Comparison of ENCODE assay signal across 23 cellular contexts in genomic region chr6:157374889-157375443, GRCh38. TPM values are rescaled to one million over a fixed set of nuclear protein-coding genes. Genes with fewer than 3 reads are reported as not detected.
DNase-seq lines count a peak whose midpoint lies in the region; ATAC-seq and TF ChIP-seq lines count a peak whose summit lies in the region.
"Had no signal": no experiment of that assay in that cellular context is flagged by ENCODE, and none has a peak within 500 bp of the region (broad histone marks: within the 10 kb centered on the region; RNA-seq: fewer than 3 reads in every experiment).

No MANE protein-coding gene starts in this region.

- H3K4me1 Mint-ChIP-seq in activated CD8-positive, alpha-beta T cell treated with anti-CD3 and anti-CD28 coated beads, Interleukin-2, amount 10 ng/mL, durations not matched to agents 7 days and 5 days (ENCODE audit: low read depth) = peaks cover 10% of the 10 kb centered on the region
- peaks cover 25% of the 10 kb centered on the region for H3K4me1 Mint-ChIP-seq in activated CD8-positive, alpha-beta T cell treated with anti-CD3 and anti-CD28 coated beads for 36 hours (ENCODE audit: low read depth)
- H3K4me1 Mint-ChIP-seq in stimulated activated naive B cell treated with anti-CD40 and anti-IgM and Interleukin-4, amounts not matched to agents 10 μg/mL and 1 μg/mL and 100 μg/mL, for 72 hours = peaks cover 15 to 23% of the 10 kb centered on the region in 2 donors

- peaks cover 17% of the 10 kb centered on the region for H3K27me3 Mint-ChIP-seq in activated CD8-positive, alpha-beta T cell treated with anti-CD3 and anti-CD28 coated beads, Interleukin-2, amount 10 ng/mL, durations not matched to agents 7 days and 5 days (ENCODE audit: low read depth)
- H3K27me3 Mint-ChIP-seq in activated CD8-positive, alpha-beta T cell treated with anti-CD3 and anti-CD28 coated beads for 36 hours = peaks cover 8% of the 10 kb centered on the region
- H3K27me3 Mint-ChIP-seq in stimulated activated naive B cell treated with anti-CD40 and anti-IgM and Interleukin-4, amounts not matched to agents 10 μg/mL and 1 μg/mL and 100 μg/mL, for 72 hours = peaks cover 22 to 30% of the 10 kb centered on the region in 2 donors

- H3K27ac Mint-ChIP-seq in activated CD8-positive, alpha-beta T cell treated with anti-CD3 and anti-CD28 coated beads, Interleukin-2, amount 10 ng/mL, durations not matched to agents 7 days and 5 days = no peak overlapping the region
- no peak overlapping the region for H3K27ac Mint-ChIP-seq in activated CD8-positive, alpha-beta T cell treated with anti-CD3 and anti-CD28 coated beads for 36 hours
- no peak overlapping the region for H3K27ac Mint-ChIP-seq in stimulated activated naive B cell treated with anti-CD40 and anti-IgM and Interleukin-4, amounts not matched to agents 10 μg/mL and 1 μg/mL and 100 μg/mL, for 72 hours
- H3K27ac Mint-ChIP-seq: activated naive CD4-positive, alpha-beta T cell treated with anti-CD3 and anti-CD28 coated beads, Interleukin-2, amount 10 ng/mL, durations not matched to agents 7 days and 5 days; natural killer cell had no signal

- H3K36me3 Mint-ChIP-seq in activated CD8-positive, alpha-beta T cell treated with anti-CD3 and anti-CD28 coated beads, Interleukin-2, amount 10 ng/mL, durations not matched to agents 7 days and 5 days (ENCODE audit: low read depth) = no peaks in the 10 kb centered on the region
- no peaks in the 10 kb centered on the region for H3K36me3 Mint-ChIP-seq in activated CD8-positive, alpha-beta T cell treated with anti-CD3 and anti-CD28 coated beads for 36 hours (ENCODE audit: low read depth)
- peaks cover 2 to 10% of the 10 kb centered on the region in 2 donors for H3K36me3 Mint-ChIP-seq in stimulated activated naive B cell treated with anti-CD40 and anti-IgM and Interleukin-4, amounts not matched to agents 10 μg/mL and 1 μg/mL and 100 μg/mL, for 72 hours
- H3K36me3 Mint-ChIP-seq: activated naive CD4-positive, alpha-beta T cell treated with anti-CD3 and anti-CD28 coated beads, Interleukin-2, amount 10 ng/mL, durations not matched to agents 7 days and 5 days; natural killer cell had no signal

- TF ChIP-seq CTCF in activated CD8-positive, alpha-beta T cell treated with anti-CD3 and anti-CD28 coated beads for 36 hours (IDR thresholded peaks at IDR 0.05) = no peak

- DNase-seq in activated CD8-positive, alpha-beta T cell treated with anti-CD3 and anti-CD28 coated beads, Interleukin-2, amount 10 ng/mL, durations not matched to agents 7 days and 5 days = peak; percentile 12
- DNase-seq in activated CD8-positive, alpha-beta T cell treated with anti-CD3 and anti-CD28 coated beads for 36 hours = no peak
- DNase-seq in medulla oblongata (ENCODE audit: extremely low spot score) (peak; percentile 74), NAMALWA (ENCODE audit: low spot score) (no peak), NCI-H1092 treated with DMSO at 0.1 percent for 48 hours (lab: John Stamatoyannopoulos, UW) (no peak), NCI-H345 (lab: John Stamatoyannopoulos, UW) (no peak)
- no peak for DNase-seq in stimulated activated naive B cell treated with anti-CD40 and anti-IgM and Interleukin-4, amounts not matched to agents 10 μg/mL and 1 μg/mL and 100 μg/mL, for 72 hours
- DNase-seq: activated CD4-positive, alpha-beta T cell treated with anti-CD3 and anti-CD28 coated beads, Interleukin-2, amount 50 U/mL, for 48 hours; activated CD8-positive, alpha-beta memory T cell treated with anti-CD3 and anti-CD28 coated beads, Interleukin-2, amount 50 U/mL, for 48 hours; activated naive CD4-positive, alpha-beta T cell treated with anti-CD3 and anti-CD28 coated beads, Interleukin-2, amount 10 ng/mL, durations not matched to agents 7 days and 5 days; GM23248; hypothalamus; islet precursor cell; natural killer cell; NCI-H1694 treated with DMSO at 0.1 percent for 48 hours; NCI-H524; retina; SHP77; stimulated activated CD4-positive, alpha-beta T cell treated with anti-CD3 and anti-CD28 coated beads, Interleukin-2, amount 100 ng/mL, for 24 hours; upper lobe of right lung had no signal

- CTCF ChIA-PET in activated CD8-positive, alpha-beta T cell treated with anti-CD3 and anti-CD28 coated beads, Interleukin-2, amount 10 ng/mL, durations not matched to agents 7 days and 5 days (lab: Charles Lee) = interaction anchor here (0.6 to 1.6 kb wide), 3 partner anchors 10 to 292 kb away, joined by 3 to 5 read pairs (median 4); no protein-coding TSS in a partner anchor
- CTCF ChIA-PET in activated CD8-positive, alpha-beta T cell treated with anti-CD3 and anti-CD28 coated beads for 36 hours (lab: Charles Lee) = interaction anchor here (1.5 kb wide), 1 partner anchor 68 kb away, joined by 3 read pairs; no protein-coding TSS in a partner anchor

- no peaks in the 10 kb centered on the region for H3K9me3 Mint-ChIP-seq in activated CD8-positive, alpha-beta T cell treated with anti-CD3 and anti-CD28 coated beads, Interleukin-2, amount 10 ng/mL, durations not matched to agents 7 days and 5 days (ENCODE audit: insufficient read depth)
- H3K9me3 Mint-ChIP-seq in activated CD8-positive, alpha-beta T cell treated with anti-CD3 and anti-CD28 coated beads for 36 hours = no peaks in the 10 kb centered on the region
- H3K9me3 Mint-ChIP-seq in stimulated activated naive B cell treated with anti-CD40 and anti-IgM and Interleukin-4, amounts not matched to agents 10 μg/mL and 1 μg/mL and 100 μg/mL, for 72 hours = no peaks in the 10 kb centered on the region
- H3K9me3 Mint-ChIP-seq: activated naive CD4-positive, alpha-beta T cell treated with anti-CD3 and anti-CD28 coated beads, Interleukin-2, amount 10 ng/mL, durations not matched to agents 7 days and 5 days; natural killer cell had no signal

- POLR2A ChIA-PET in activated CD8-positive, alpha-beta T cell treated with anti-CD3 and anti-CD28 coated beads, Interleukin-2, amount 10 ng/mL, durations not matched to agents 7 days and 5 days (lab: Charles Lee) = no interaction called here
- POLR2A ChIA-PET in activated CD8-positive, alpha-beta T cell treated with anti-CD3 and anti-CD28 coated beads for 36 hours (lab: Charles Lee) = interaction anchor here (1.5 kb wide), 1 partner anchor 10 kb away, joined by 8 read pairs; no protein-coding TSS in a partner anchor

- no peak overlapping the region for H3K4me3 Mint-ChIP-seq in activated CD8-positive, alpha-beta T cell treated with anti-CD3 and anti-CD28 coated beads, Interleukin-2, amount 10 ng/mL, durations not matched to agents 7 days and 5 days
- H3K4me3 Mint-ChIP-seq in activated CD8-positive, alpha-beta T cell treated with anti-CD3 and anti-CD28 coated beads for 36 hours = no peak overlapping the region
- no peak overlapping the region for H3K4me3 Mint-ChIP-seq in stimulated activated naive B cell treated with anti-CD40 and anti-IgM and Interleukin-4, amounts not matched to agents 10 μg/mL and 1 μg/mL and 100 μg/mL, for 72 hours
- H3K4me3 Mint-ChIP-seq: activated naive CD4-positive, alpha-beta T cell treated with anti-CD3 and anti-CD28 coated beads, Interleukin-2, amount 10 ng/mL, durations not matched to agents 7 days and 5 days; natural killer cell had no signal

- no peak for ATAC-seq in activated CD8-positive, alpha-beta T cell treated with anti-CD3 and anti-CD28 coated beads, Interleukin-2, amount 10 ng/mL, durations not matched to agents 7 days and 5 days
- ATAC-seq in activated CD8-positive, alpha-beta T cell treated with anti-CD3 and anti-CD28 coated beads for 36 hours = no peak
- ATAC-seq in stimulated activated naive B cell treated with anti-CD40 and anti-IgM and Interleukin-4, amounts not matched to agents 10 μg/mL and 1 μg/mL and 100 μg/mL, for 72 hours (replicated peaks) = no peak
- ATAC-seq: gastroesophageal sphincter, natural killer cell, upper lobe of right lung had no signal

- intact Hi-C loops in activated CD8-positive, alpha-beta T cell treated with anti-CD3 and anti-CD28 coated beads for 36 hours (cut with micrococcal nuclease) = no loop called here

- peak overlapping the region; percentile 51 for H3K27ac ChIP-seq in cingulate gyrus (ENCODE audit: low read depth, low read length)
- H3K27ac ChIP-seq: 22Rv1, gastroesophageal sphincter, GM23248, upper lobe of right lung had no signal

RNA-seq across cellular contexts. Expression of gene ZDHHC14, which starts 6.0 kb away (rescaled TPM):
- 10 to 100 TPM; 10.7 to 12.1 TPM for total RNA-seq in activated CD8-positive, alpha-beta T cell treated with anti-CD3 and anti-CD28 coated beads, Interleukin-2, amount 10 ng/mL, durations not matched to agents 7 days and 5 days
- total RNA-seq in activated CD8-positive, alpha-beta T cell treated with anti-CD3 and anti-CD28 coated beads for 36 hours = 1 to 10 TPM; 1.7 to 2.5 TPM

RNA-seq across cellular contexts. Expression of gene TMEM242, which starts 51.6 kb away (rescaled TPM):
- total RNA-seq in activated CD8-positive, alpha-beta T cell treated with anti-CD3 and anti-CD28 coated beads, Interleukin-2, amount 10 ng/mL, durations not matched to agents 7 days and 5 days = 1 to 10 TPM; 9.1 to 9.5 TPM
- 1 to 10 TPM; 7.8 to 8.0 TPM for total RNA-seq in activated CD8-positive, alpha-beta T cell treated with anti-CD3 and anti-CD28 coated beads for 36 hours

Comparison
In these comparisons a context has a peak if more than half of its experiments do, and no peak if none do; other contexts are left out.
1. DNase-seq: peak in activated CD8-positive, alpha-beta T cell treated with anti-CD3 and anti-CD28 coated beads, Interleukin-2, amount 10 ng/mL, durations not matched to agents 7 days and 5 days (single experiment) and medulla oblongata (single experiment); none in activated CD8-positive, alpha-beta T cell treated with anti-CD3 and anti-CD28 coated beads for 36 hours (single experiment), NAMALWA (single experiment), stimulated activated naive B cell treated with anti-CD40 and anti-IgM and Interleukin-4, amounts not matched to agents 10 μg/mL and 1 μg/mL and 100 μg/mL, for 72 hours (single experiment), NCI-H1092 treated with DMSO at 0.1 percent for 48 hours (single experiment) and NCI-H345 (single experiment).